ENCODE assay signal across 1 cellular context in the genomic region with DNA sequence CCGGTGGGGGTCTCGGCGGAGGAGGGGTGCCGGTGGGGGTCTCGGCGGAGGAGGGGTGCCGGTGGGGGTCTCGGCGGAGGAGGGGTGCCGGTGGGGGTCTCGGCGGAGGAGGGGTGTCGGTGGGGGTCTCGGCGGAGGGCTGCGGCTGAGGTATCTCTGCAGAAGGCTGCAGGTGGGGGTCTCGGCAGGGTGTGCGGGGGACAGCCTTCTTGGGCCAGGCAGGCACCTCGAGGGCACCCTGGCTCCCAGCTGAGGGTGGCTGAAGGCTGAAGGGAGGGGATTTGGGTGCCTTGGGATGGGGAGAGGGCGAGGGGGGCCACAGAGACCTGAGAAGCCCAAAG. TPM values are rescaled to one million over a fixed set of nuclear protein-coding genes. Genes with fewer than 3 reads are reported as not detected.
"Had no signal": no experiment of that assay in that cellular context is flagged by ENCODE, and none has a peak within 500 bp of the region (broad histone marks: within the 10 kb centered on the region; RNA-seq: fewer than 3 reads in every experiment).

No MANE protein-coding gene starts in this region.

RNA-seq across cellular contexts. Expression of a gene that starts 45.7 kb away (rescaled TPM):
- polyA plus RNA-seq: IgD-negative memory B cell had no signal
